Comparison of ENCODE assay signal across 16 cellular contexts in the genomic region with DNA sequence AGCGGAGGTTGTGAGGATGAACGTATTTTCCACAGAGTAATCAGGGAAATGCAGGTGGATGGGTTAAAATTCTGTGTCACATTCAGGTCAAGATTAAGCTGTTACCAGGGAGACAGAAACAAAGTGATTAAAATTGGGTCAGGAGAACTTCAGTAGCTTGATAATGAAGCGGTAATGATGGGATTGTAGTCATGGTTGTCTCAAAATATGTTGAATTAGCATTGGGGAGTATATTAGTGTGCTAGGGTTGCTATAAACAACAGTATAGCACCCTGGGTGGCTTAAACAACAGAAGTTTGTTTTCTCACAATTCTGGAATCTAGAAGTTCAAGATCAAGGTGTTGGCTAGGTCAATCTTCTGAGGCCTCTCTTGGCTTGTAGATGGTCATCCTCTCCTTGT.
DNase-seq lines count a peak whose midpoint lies in the region; ATAC-seq, FAIRE-seq and TF ChIP-seq lines count a peak whose summit lies in the region.
"Had no signal": no experiment of that assay in that cellular context is flagged by ENCODE, and none has a peak within 500 bp of the region (broad histone marks: within the 10 kb centered on the region; RNA-seq: fewer than 3 reads in every experiment).

No MANE protein-coding gene starts in this region.

- TF ChIP-seq EP300 in A549 (IDR thresholded peaks at IDR 0.05) (no peak), H1 (IDR thresholded peaks at IDR 0.05; ENCODE audit: borderline replicate concordance in 1 of 2, low read depth in 2 of 2, low read length in 2 of 2) (no peak)

- H3K79me1 ChIP-seq in IMR-90 (ENCODE audit: low read depth in 1 of 2, low read length in 2 of 2) = no peaks in the 10 kb centered on the region
- no peaks in the 10 kb centered on the region for H3K79me1 ChIP-seq in H1 (ENCODE audit: low read depth, low read length)

- H3K27ac ChIP-seq in A549 = peak overlapping the region in 1 of 2 experiments; percentile 56; a peak in 3 of 6 replicates
- H3K27ac ChIP-seq in IMR-90 (ENCODE audit: insufficient read depth, low read length) = no peak overlapping the region
- H3K27ac ChIP-seq in H1 (ENCODE audit: low read depth, low read length) = no peak overlapping the region
- H3K27ac ChIP-seq: 22Rv1; BLaER1 treated with 17β-estradiol and CSF1 and Interleukin-3, amounts not matched to agents 10 nM and 100 nM; KMS-11 had no signal

- no peak overlapping the region for H3K23ac ChIP-seq in IMR-90 (ENCODE audit: low read depth, low read length)
- H3K23ac ChIP-seq in H1 (ENCODE audit: insufficient read length) = no peak overlapping the region

- H3K56ac ChIP-seq in IMR-90 (ENCODE audit: extremely low read depth, insufficient read depth, low read length) (no peak overlapping the region), H1 (replicated peaks; ENCODE audit: insufficient read length, low read depth, low read length) (no peak overlapping the region)

- H3K4me1 ChIP-seq in A549 (peaks cover 11% of the 10 kb centered on the region; the same call in 2 of the 3 replicates), IMR-90 (ENCODE audit: control insufficient read depth, insufficient read depth, low read length) (peaks cover 7% of the 10 kb centered on the region; the same call in 1 of the 2 replicates), H1 (replicated peaks in 1 of 4; ENCODE audit: control insufficient read depth in 3 of 4, insufficient read depth in 4 of 4, low read length in 3 of 4) (peaks cover 0 to 4% (median 1%) of the 10 kb centered on the region in 4 experiments; a peak in 2 of 7 replicates)
- H3K4me1 ChIP-seq: HAP-1 had no signal

- H2AK9ac ChIP-seq in IMR-90 (replicated peaks; ENCODE audit: low read depth, low read length, poor library complexity) = no peak overlapping the region

- FAIRE-seq in A549 (lab: Jason Lieb, UNC) (no peak), H1 (lab: Jason Lieb, UNC) (no peak)
- FAIRE-seq: GM12891, GM19239 had no signal

- H3K27me3 ChIP-seq in IMR-90 (ENCODE audit: control insufficient read depth, insufficient read depth, low read length) (no peaks in the 10 kb centered on the region), H1 (replicated peaks in 1 of 4; ENCODE audit: control insufficient read depth in 3 of 4, extremely low read depth in 1 of 4, insufficient read depth in 3 of 4, low read length in 3 of 4) (no peaks in the 10 kb centered on the region)
- H3K27me3 ChIP-seq: BLaER1 treated with 17β-estradiol and CSF1 and Interleukin-3, amounts not matched to agents 10 nM and 100 nM had no signal

- POLR2A ChIA-PET in A549 (lab: Yijun Ruan, JAX) = no interaction called here
- POLR2A ChIA-PET in IMR-90 (lab: Charles Lee; ENCODE audit: unreplicated experiment) = no interaction called here
- POLR2A ChIA-PET in H1 (lab: Charles Lee; ENCODE audit: partially characterized antibody) = no interaction called here

- H3K4me3 ChIP-seq in A549 (no peak overlapping the region), IMR-90 (ENCODE audit: insufficient read depth, low read depth, low read length) (no peak overlapping the region), H1 (ENCODE audit: extremely low read depth in 1 of 4, insufficient read depth in 2 of 4, low read depth in 3 of 4, low read length in 4 of 4) (no peak overlapping the region)
- H3K4me3 ChIP-seq: BLaER1 treated with 17β-estradiol and CSF1 and Interleukin-3, amounts not matched to agents 10 nM and 100 nM; HAP-1 had no signal

- intact Hi-C loops in IMR-90 (cut with micrococcal nuclease) = no loop called here

- H3K79me2 ChIP-seq in H1 (ENCODE audit: control insufficient read depth in 1 of 2, insufficient read depth in 2 of 2, low read length in 2 of 2) = no peaks in the 10 kb centered on the region

- TF ChIP-seq RAD21 in A549 (conservative IDR thresholded peaks at IDR 0.05 in 1 of 2, IDR thresholded peaks at IDR 0.05 in 1 of 2) (no peak), IMR-90 (IDR thresholded peaks at IDR 0.05; ENCODE audit: low read length) (no peak), H1 (IDR thresholded peaks at IDR 0.05 in 1 of 2, conservative IDR thresholded peaks at IDR 0.05 in 1 of 2; ENCODE audit: low read depth in 2 of 2, low read length in 2 of 2) (no peak)

- no peaks in the 10 kb centered on the region for H4K20me1 ChIP-seq in IMR-90 (ENCODE audit: insufficient read depth, low read length)
- no peaks in the 10 kb centered on the region for H4K20me1 ChIP-seq in H1 (replicated peaks in 1 of 2; ENCODE audit: control insufficient read depth in 1 of 2, insufficient read depth in 2 of 2, low read length in 2 of 2)
- H4K20me1 ChIP-seq: BLaER1 treated with 17β-estradiol and CSF1 and Interleukin-3, amounts not matched to agents 10 nM and 100 nM had no signal

- BruUV-seq in IMR-90 (replicated peaks; lab: Mats Ljungman, UMichigan) = no TSS peak

- in situ Hi-C loops in IMR-90 (cut with MboI; ENCODE audit: low sequenced_read_pairs) = loop anchor here (10.0 kb wide), 1 partner anchor 156 kb away; the partner anchor contains the start of gene GJA1

- ATAC-seq in A549 (no peak), IMR-90 (ENCODE audit: low read depth) (no peak), esophagus mucosa (no peak)

- H4K8ac ChIP-seq in IMR-90 (ENCODE audit: low read depth in 2 of 2, low read length in 2 of 2) (0 out of 4 replicates have a peak overlapping the region, but pooled peaks of 1 of the 2 experiments have one; percentile 1), H1 (ENCODE audit: extremely low read depth, insufficient read depth, low read length) (no peak overlapping the region)

- H3K9me3 ChIP-seq in A549 (no peaks in the 10 kb centered on the region), IMR-90 (ENCODE audit: control insufficient read depth, insufficient read depth, low read length) (no peaks in the 10 kb centered on the region), H1 (ENCODE audit: insufficient read depth in 2 of 2, low read depth in 1 of 2, low read length in 1 of 2) (no peaks in the 10 kb centered on the region)
- H3K9me3 ChIP-seq: BLaER1 treated with 17β-estradiol and CSF1 and Interleukin-3, amounts not matched to agents 10 nM and 100 nM; HAP-1 had no signal

- H2BK12ac ChIP-seq in H1 (ENCODE audit: low read depth, low read length) = no peak overlapping the region

- H3K14ac ChIP-seq in IMR-90 (replicated peaks; ENCODE audit: low read depth, low read length) (no peak overlapping the region; the same call in 1 of the 2 replicates), H1 (ENCODE audit: insufficient read length) (no peak overlapping the region)

- H3K18ac ChIP-seq in IMR-90 (ENCODE audit: low read depth, low read length) (peak overlapping the region; percentile 76; the same call in 1 of the 2 replicates), H1 (ENCODE audit: extremely low read depth, low read length) (no peak overlapping the region)

- no peak overlapping the region for H3K4ac ChIP-seq in IMR-90 (ENCODE audit: low read depth, low read length)
- no peak overlapping the region for H3K4ac ChIP-seq in H1 (replicated peaks; ENCODE audit: insufficient read length, low read depth, low read length)

- dilution Hi-C loops in IMR-90 (cut with HindIII; ENCODE audit: low sequenced_read_pairs, unreplicated experiment) = no loop called here

- 0 out of 3 replicates have a peak overlapping the region, but pooled peaks have one; percentile 6 for H2BK15ac ChIP-seq in IMR-90 (ENCODE audit: low read depth, low read length)
- H2BK15ac ChIP-seq in H1 (ENCODE audit: low read length) = 0 out of 2 replicates have a peak overlapping the region, but pooled peaks have one; percentile 12

- H2AFZ ChIP-seq in IMR-90 (replicated peaks; ENCODE audit: low read length, poor library complexity) (no peak overlapping the region), H1 (ENCODE audit: low read length) (no peak overlapping the region)

- H2BK120ac ChIP-seq in IMR-90 (ENCODE audit: low read depth, low read length) = no peak overlapping the region
- no peak overlapping the region for H2BK120ac ChIP-seq in H1 (replicated peaks; ENCODE audit: low read depth, low read length)

- H3K36me3 ChIP-seq in IMR-90 (ENCODE audit: control insufficient read depth, insufficient read depth, low read length) (no peaks in the 10 kb centered on the region), H1 (ENCODE audit: control insufficient read depth in 2 of 4, insufficient read depth in 4 of 4, low read length in 3 of 4) (no peaks in the 10 kb centered on the region)
- H3K36me3 ChIP-seq: BLaER1 treated with 17β-estradiol and CSF1 and Interleukin-3, amounts not matched to agents 10 nM and 100 nM; HAP-1 had no signal

- 88% methylated on average over 3 of the region's 3 CpGs for WGBS in A549 (ENCODE audit: missing lambda C conversion rate)
- 96% methylated on average over 3 of the region's 3 CpGs; no CpG with 5 or more reads in 1 of the 2 experiments for WGBS in IMR-90 (ENCODE audit: extremely low coverage in 2 of 2, insufficient read length in 1 of 2), 2 experiments
- WGBS in H1 (ENCODE audit: extremely low coverage in 1 of 2, insufficient coverage in 1 of 2, insufficient read length in 1 of 2, insufficient replicate concordance in 2 of 2, low coverage in 1 of 2, low lambda C conversion rate in 2 of 2, missing lambda C conversion rate in 1 of 2), 2 experiments = 95% methylated on average over 3 of the region's 3 CpGs; no CpG with 5 or more reads in 1 of the 2 experiments

- CTCF ChIA-PET in A549 (lab: Yijun Ruan, JAX) (interaction anchor here (1.3 kb wide), 1 partner anchor 11 kb away, joined by 3 read pairs; no protein-coding TSS in a partner anchor), IMR-90 (lab: Yijun Ruan, JAX) (no interaction called here), H1 (lab: Charles Lee; ENCODE audit: partially characterized antibody) (no interaction called here)

- TF ChIP-seq CTCF in A549 (IDR thresholded peaks at IDR 0.05) = no peak
- no peak for TF ChIP-seq CTCF in IMR-90 (conservative IDR thresholded peaks at IDR 0.05; ENCODE audit: low read depth, low read length)
- no peak for TF ChIP-seq CTCF in H1 (IDR thresholded peaks at IDR 0.05; ENCODE audit: control extremely low read depth in 1 of 3, insufficient read depth in 1 of 3, low read depth in 1 of 3, low read length in 3 of 3)

- H3K9ac ChIP-seq in IMR-90 (ENCODE audit: low read depth, low read length) = no peak overlapping the region
- H3K9ac ChIP-seq in H1 (replicated peaks in 1 of 4; ENCODE audit: extremely low read depth in 1 of 4, low read depth in 3 of 4, low read length in 3 of 4) = no peak overlapping the region
- H3K9ac ChIP-seq: BLaER1 treated with 17β-estradiol and CSF1 and Interleukin-3, amounts not matched to agents 10 nM and 100 nM; KMS-11 had no signal

- H4K91ac ChIP-seq in IMR-90 (ENCODE audit: insufficient read depth, low read depth, low read length) (peak overlapping the region; percentile 8; the same call in 1 of the 2 replicates), H1 (replicated peaks; ENCODE audit: insufficient read length, low read length) (no peak overlapping the region)

- H2BK20ac ChIP-seq in IMR-90 (ENCODE audit: low read depth, low read length) (no peak overlapping the region), H1 (ENCODE audit: low read length) (no peak overlapping the region)

- H2AK5ac ChIP-seq in IMR-90 (ENCODE audit: low read depth, low read length) (no peak overlapping the region; the same call in 1 of the 2 replicates), H1 (ENCODE audit: low read depth, low read length) (no peak overlapping the region)

- no peaks in the 10 kb centered on the region for H3K9me1 ChIP-seq in IMR-90 (ENCODE audit: insufficient read depth, low read length)

- no peaks in the 10 kb centered on the region for H3K23me2 ChIP-seq in H1 (ENCODE audit: low read depth, low read length)

- H2BK5ac ChIP-seq in IMR-90 (ENCODE audit: low read depth, low read length, poor library complexity, severe bottlenecking) = no peak overlapping the region
- no peak overlapping the region for H2BK5ac ChIP-seq in H1 (ENCODE audit: low read depth, low read length)

- H3K4me2 ChIP-seq in A549 = peak overlapping the region; percentile 27; the same call in 1 of the 3 replicates
- no peak overlapping the region; the same call in 1 of the 2 replicates for H3K4me2 ChIP-seq in IMR-90 (ENCODE audit: low read depth, low read length)
- no peak overlapping the region for H3K4me2 ChIP-seq in H1 (ENCODE audit: insufficient read depth in 1 of 2, low read depth in 2 of 2, low read length in 2 of 2)
- H3K4me2 ChIP-seq: BLaER1 treated with 17β-estradiol and CSF1 and Interleukin-3, amounts not matched to agents 10 nM and 100 nM; KMS-11 had no signal

- no peak for TF ChIP-seq POLR2A in A549 (IDR thresholded peaks at IDR 0.05; ENCODE audit: low read length)
- no peak for TF ChIP-seq POLR2A in IMR-90 (IDR thresholded peaks at IDR 0.05; ENCODE audit: low read depth, low read length)
- no peak for TF ChIP-seq POLR2A in H1 (IDR thresholded peaks at IDR 0.05; ENCODE audit: control extremely low read depth in 1 of 2, low read depth in 2 of 2, low read length in 2 of 2)

- DNase-seq in A549 (ENCODE audit: low read depth in 1 of 2, low spot score in 1 of 2) (no peak), IMR-90 (no peak), H1 (ENCODE audit: low read depth in 1 of 2, low spot score in 2 of 2) (no peak), retina (peak; percentile 20), NCI-H345 treated with DMSO at 0.1 percent for 48 hours (lab: John Stamatoyannopoulos, UW; ENCODE audit: unreplicated experiment) (no peak)
- no peak for DNase-seq in stimulated activated naive CD4-positive, alpha-beta T cell treated with Interleukin-2 at 50 U/mL for 16 hours (lab: John Stamatoyannopoulos, UW)
- DNase-seq: Calu3; CD4-positive, CD25-positive, alpha-beta regulatory T cell; DMS 273 treated with DMSO at 0.1 percent for 48 hours had no signal

- H4K5ac ChIP-seq in IMR-90 (ENCODE audit: low read depth, low read length) (no peak overlapping the region), H1 (ENCODE audit: insufficient read length, low read depth, low read length) (no peak overlapping the region)
